In genomic region chr18:408367-408766, GRCh38 we compare ENCODE assay signal across 16 cellular contexts.
DNase-seq lines count a peak whose midpoint lies in the region; ATAC-seq and TF ChIP-seq lines count a peak whose summit lies in the region.
"Had no signal": no experiment of that assay in that cellular context is flagged by ENCODE, and none has a peak within 500 bp of the region (broad histone marks: within the 10 kb centered on the region; RNA-seq: fewer than 3 reads in every experiment).

No MANE protein-coding gene starts in this region.

- H3K4me3 Mint-ChIP-seq in type B pancreatic cell: no peak overlapping the region
- H3K4me3 Mint-ChIP-seq: CD4-positive, alpha-beta memory T cell; HFFc6 had no signal

- intact Hi-C loops in Right ventricle myocardium superior (cut with DNase I): no loop called here

- no peaks in the 10 kb centered on the region for H3K9me3 ChIP-seq in osteoblast (ENCODE audit: low read depth, low read length)
- H3K9me3 ChIP-seq: BE2C had no signal

- H3K4me1 ChIP-seq in ACC112 (ENCODE audit: control insufficient read depth, insufficient read depth, low read length, unreplicated experiment) (peaks cover 30% of the 10 kb centered on the region), osteoblast (ENCODE audit: insufficient read depth, low read length) (peaks cover 19% of the 10 kb centered on the region)
- H3K4me1 ChIP-seq: BE2C had no signal

- no peaks in the 10 kb centered on the region for H3K27me3 ChIP-seq in ACC112 (ENCODE audit: insufficient read depth, low read length)
- no peaks in the 10 kb centered on the region for H3K27me3 ChIP-seq in osteoblast (ENCODE audit: insufficient read depth, low read length)
- H3K27me3 ChIP-seq: BE2C had no signal

- H3K27me3 Mint-ChIP-seq in type B pancreatic cell: no peaks in the 10 kb centered on the region

- no peak for ATAC-seq in Right ventricle myocardium superior (ENCODE audit: poor library complexity)
- ATAC-seq in HG03521 (IDR thresholded peaks at IDR 0.05; ENCODE audit: unreplicated experiment): no peak
- ATAC-seq: HepG2 had no signal

- TF ChIP-seq CTCF in fibroblast of mammary gland (conservative IDR thresholded peaks at IDR 0.05; ENCODE audit: control insufficient read depth, insufficient read depth, low read depth, low read length) (no peak), osteoblast (IDR thresholded peaks at IDR 0.05; ENCODE audit: extremely low read depth, low read depth, low read length) (no peak), type B pancreatic cell (conservative IDR thresholded peaks at IDR 0.05) (no peak)

- H3K4me1 Mint-ChIP-seq in type B pancreatic cell (ENCODE audit: unreplicated experiment): peaks cover 10% of the 10 kb centered on the region
- H3K4me1 Mint-ChIP-seq: CD4-positive, alpha-beta memory T cell had no signal

- no peak overlapping the region for H3K4me2 ChIP-seq in osteoblast (ENCODE audit: insufficient read depth, low read length)

- H2AFZ ChIP-seq in ACC112 (ENCODE audit: low read length, unreplicated experiment) (no peak overlapping the region), osteoblast (ENCODE audit: low read length) (no peak overlapping the region)

- H3K4me3 ChIP-seq in ACC112 (ENCODE audit: low read depth, low read length) (no peak overlapping the region), fibroblast of mammary gland (ENCODE audit: control insufficient read depth, low read depth, low read length) (no peak overlapping the region), osteoblast (ENCODE audit: insufficient read depth, low read length) (no peak overlapping the region)

- H3K27ac Mint-ChIP-seq in type B pancreatic cell: no peak overlapping the region
- H3K27ac Mint-ChIP-seq: CD4-positive, alpha-beta memory T cell; HFFc6 had no signal

- H3K79me2 ChIP-seq in ACC112 (ENCODE audit: control insufficient read depth, insufficient read depth, low read length, unreplicated experiment) (no peaks in the 10 kb centered on the region), osteoblast (ENCODE audit: insufficient read depth, low read length) (no peaks in the 10 kb centered on the region)

- DNase-seq in amniotic epithelial cell (ENCODE audit: low read depth) (peak; percentile 29), fibroblast of mammary gland (ENCODE audit: low read depth) (peak; percentile 68), osteoblast (ENCODE audit: insufficient read length, low spot score, missing footprints) (no peak), Right ventricle myocardium superior (no peak), type B pancreatic cell (ENCODE audit: extremely low spot score, unreplicated experiment) (no peak), NCI-H1417 (lab: John Stamatoyannopoulos, UW) (no peak)
- DNase-seq: 8988T; BE2C; CD4-positive, alpha-beta memory T cell; DMS79 treated with DMSO at 0.1 percent for 48 hours; EL; HFFc6 had no signal

- H3K9me3 Mint-ChIP-seq in type B pancreatic cell: peaks cover 22% of the 10 kb centered on the region

- no peaks in the 10 kb centered on the region for H4K20me1 ChIP-seq in osteoblast (ENCODE audit: insufficient read depth, low read length)

- peak overlapping the region; percentile 62 for H3K27ac ChIP-seq in ACC112 (ENCODE audit: low read depth, low read length)
- H3K27ac ChIP-seq in osteoblast (ENCODE audit: low read depth, low read length): peak overlapping the region; percentile 46
- H3K27ac ChIP-seq: C4-2B had no signal

- H3K36me3 ChIP-seq in ACC112 (ENCODE audit: insufficient read depth, low read length): no peaks in the 10 kb centered on the region
- H3K36me3 ChIP-seq in osteoblast (ENCODE audit: insufficient read depth, low read length): no peaks in the 10 kb centered on the region
- H3K36me3 ChIP-seq: BE2C had no signal

- peaks cover 35% of the 10 kb centered on the region for H3K36me3 Mint-ChIP-seq in type B pancreatic cell

Comparison
In these comparisons a context has a peak if more than half of its experiments do, and no peak if none do; other contexts are left out.
1. DNase-seq: peak in amniotic epithelial cell (single experiment) and fibroblast of mammary gland (single experiment); none in osteoblast (single experiment), Right ventricle myocardium superior (single experiment), type B pancreatic cell (single experiment) and NCI-H1417 (0 of 3).